1 cellular context compared by ENCODE assay signal in the genomic region with DNA sequence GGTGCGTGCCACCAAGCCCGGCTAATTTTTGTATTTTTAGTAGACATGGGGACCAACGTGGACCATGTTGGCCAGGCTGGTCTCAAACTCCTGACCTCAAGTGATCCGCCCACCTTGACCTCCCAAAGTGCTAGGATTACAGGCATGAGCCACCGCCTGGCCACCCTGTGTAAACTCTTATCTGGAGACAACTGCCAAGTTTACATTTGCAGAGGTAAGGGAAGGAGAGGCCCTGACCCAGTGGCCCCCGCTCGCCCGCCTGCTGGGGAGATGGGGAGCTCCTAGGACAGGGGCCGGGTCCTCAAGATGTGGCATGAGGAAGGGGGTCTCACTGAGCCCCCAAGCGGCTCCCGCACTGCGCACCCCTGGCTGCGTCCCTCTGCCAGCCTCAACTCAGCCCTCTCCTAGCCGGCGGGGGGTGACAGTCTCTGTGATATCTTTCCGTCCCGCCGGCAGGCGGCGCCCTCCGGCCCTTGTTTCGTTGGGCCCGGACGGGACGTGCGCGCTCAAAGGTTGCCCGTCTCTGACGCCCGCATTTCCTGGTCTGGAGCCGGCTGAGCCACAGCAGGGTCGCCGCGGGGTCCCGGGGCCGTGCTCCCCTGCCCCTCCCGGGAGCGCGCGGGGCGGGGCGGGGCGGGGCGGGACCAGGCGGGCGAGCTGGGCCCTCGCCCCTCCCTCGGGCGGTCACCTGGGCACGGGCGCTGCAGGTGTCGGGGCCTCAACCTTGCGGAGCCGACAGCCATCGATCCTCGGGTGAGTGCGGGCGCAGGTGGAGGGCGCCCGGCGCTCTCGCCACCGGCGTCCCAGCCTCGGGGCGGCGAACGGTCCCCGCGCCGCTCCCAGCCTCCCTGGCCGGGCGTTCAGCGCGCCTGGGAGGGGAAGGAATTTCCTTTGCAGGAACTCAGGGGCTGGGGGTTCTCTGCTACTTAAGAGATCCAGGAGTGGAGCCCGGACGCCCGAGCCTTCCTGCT.
TF ChIP-seq lines count a peak whose summit lies in the region.

A gene with protein sequence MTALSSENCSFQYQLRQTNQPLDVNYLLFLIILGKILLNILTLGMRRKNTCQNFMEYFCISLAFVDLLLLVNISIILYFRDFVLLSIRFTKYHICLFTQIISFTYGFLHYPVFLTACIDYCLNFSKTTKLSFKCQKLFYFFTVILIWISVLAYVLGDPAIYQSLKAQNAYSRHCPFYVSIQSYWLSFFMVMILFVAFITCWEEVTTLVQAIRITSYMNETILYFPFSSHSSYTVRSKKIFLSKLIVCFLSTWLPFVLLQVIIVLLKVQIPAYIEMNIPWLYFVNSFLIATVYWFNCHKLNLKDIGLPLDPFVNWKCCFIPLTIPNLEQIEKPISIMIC (plus strand): TSS at position 533 of the 971 bp plus-strand sequence. CDS start 45,978 bp downstream, outside the sequence.

TF ChIP-seq in HepG2, 621 proteins besides CTCF, POLR2A, EP300 and RAD21 (continued from another document and continues in another):
- TF ChIP-seq HNF1A (IDR thresholded peaks at IDR 0.05; ENCODE audit: low read depth) (no peak), HNF1A (CRISPR knock-in tag; IDR thresholded peaks at IDR 0.05; ENCODE audit: borderline replicate concordance) (peak; percentile 35; the same call in 1 of the 2 replicates), RBM22 (optimal IDR thresholded peaks at IDR 0.05; ENCODE audit: low read length) (no peak), ZFP90 (CRISPR knock-in tag; IDR thresholded peaks at IDR 0.05; ENCODE audit: borderline replicate concordance) (no peak), ETV6 (CRISPR knock-in tag; conservative IDR thresholded peaks at IDR 0.05) (peak; percentile 48; the same call in 1 of the 2 replicates), ZNF572 (CRISPR knock-in tag; IDR thresholded peaks at IDR 0.05) (0 out of 2 replicates have a peak, but pooled peaks have one; percentile 47), ZNF263 (CRISPR knock-in tag; IDR thresholded peaks at IDR 0.05) (peak; percentile 33; the same call in 1 of the 2 replicates), KLF12 (CRISPR knock-in tag; IDR thresholded peaks at IDR 0.05; ENCODE audit: borderline replicate concordance) (no peak; the same call in 1 of the 2 replicates), MYNN (CRISPR knock-in tag; IDR thresholded peaks at IDR 0.05; ENCODE audit: low read depth) (no peak), HCFC1 (IDR thresholded peaks at IDR 0.05; ENCODE audit: low read depth, low read length) (no peak), ZNF777 (CRISPR knock-in tag; IDR thresholded peaks at IDR 0.05) (peak; percentile 99), NR2F2 (IDR thresholded peaks at IDR 0.05; ENCODE audit: borderline replicate concordance, low read depth) (no peak), ZNF766 (CRISPR knock-in tag; IDR thresholded peaks at IDR 0.05; ENCODE audit: borderline replicate concordance) (peak; percentile 14; the same call in 1 of the 2 replicates), ARHGAP35 (CRISPR knock-in tag; IDR thresholded peaks at IDR 0.05; ENCODE audit: borderline replicate concordance) (0 out of 2 replicates have a peak, but pooled peaks have one; percentile 47), KDM5A (IDR thresholded peaks at IDR 0.05; ENCODE audit: borderline replicate concordance, low read length) (0 out of 2 replicates have a peak, but pooled peaks have one; percentile 60), KMT2A (CRISPR knock-in tag; IDR thresholded peaks at IDR 0.05) (0 out of 2 replicates have a peak, but pooled peaks have one; percentile 48), MIXL1 (CRISPR knock-in tag; IDR thresholded peaks at IDR 0.05) (peak; percentile 50; the same call in 1 of the 2 replicates), AHR (CRISPR knock-in tag; IDR thresholded peaks at IDR 0.05) (no peak), ELF3 (CRISPR knock-in tag; IDR thresholded peaks at IDR 0.05) (peak; percentile 97), SOX5 (CRISPR knock-in tag; IDR thresholded peaks at IDR 0.05; ENCODE audit: borderline replicate concordance) (peak; percentile 16; the same call in 1 of the 2 replicates), PPARG (CRISPR knock-in tag; conservative IDR thresholded peaks at IDR 0.05) (peak; percentile 60; the same call in 1 of the 2 replicates), NFIB (CRISPR knock-in tag; IDR thresholded peaks at IDR 0.05; ENCODE audit: borderline replicate concordance) (no peak), ZSCAN20 (CRISPR knock-in tag; IDR thresholded peaks at IDR 0.05; ENCODE audit: borderline replicate concordance) (no peak; the same call in 1 of the 2 replicates), ZNF605 (CRISPR knock-in tag; IDR thresholded peaks at IDR 0.05) (peak; percentile 55; the same call in 1 of the 2 replicates), SP5 (CRISPR knock-in tag; IDR thresholded peaks at IDR 0.05; ENCODE audit: borderline replicate concordance, low read depth) (peak; percentile 55; the same call in 1 of the 2 replicates), ZNF564 (CRISPR knock-in tag; IDR thresholded peaks at IDR 0.05) (peak; percentile 47), ZNF264 (CRISPR knock-in tag; IDR thresholded peaks at IDR 0.05) (peak; percentile 49; the same call in 1 of the 2 replicates), ZNF652 (CRISPR knock-in tag; IDR thresholded peaks at IDR 0.05; ENCODE audit: borderline replicate concordance, low read depth) (peak; percentile 16; the same call in 1 of the 2 replicates), ZNF432 (CRISPR knock-in tag; IDR thresholded peaks at IDR 0.05; ENCODE audit: borderline replicate concordance) (no peak), ZNF205 (CRISPR knock-in tag; IDR thresholded peaks at IDR 0.05) (no peak), MXD4 (CRISPR knock-in tag; IDR thresholded peaks at IDR 0.05) (peak; percentile 25; the same call in 1 of the 2 replicates), MTF2 (CRISPR knock-in tag; IDR thresholded peaks at IDR 0.05; ENCODE audit: borderline replicate concordance) (0 out of 2 replicates have a peak, but pooled peaks have one; percentile 75), ZNF350 (CRISPR knock-in tag; IDR thresholded peaks at IDR 0.05; ENCODE audit: borderline replicate concordance, low read depth) (peak; percentile 51; the same call in 1 of the 2 replicates), ZNF225 (CRISPR knock-in tag; IDR thresholded peaks at IDR 0.05) (no peak), ZMYM4 (CRISPR knock-in tag; IDR thresholded peaks at IDR 0.05) (peak; percentile 86)
- TF ChIP-seq, protein P1, sequence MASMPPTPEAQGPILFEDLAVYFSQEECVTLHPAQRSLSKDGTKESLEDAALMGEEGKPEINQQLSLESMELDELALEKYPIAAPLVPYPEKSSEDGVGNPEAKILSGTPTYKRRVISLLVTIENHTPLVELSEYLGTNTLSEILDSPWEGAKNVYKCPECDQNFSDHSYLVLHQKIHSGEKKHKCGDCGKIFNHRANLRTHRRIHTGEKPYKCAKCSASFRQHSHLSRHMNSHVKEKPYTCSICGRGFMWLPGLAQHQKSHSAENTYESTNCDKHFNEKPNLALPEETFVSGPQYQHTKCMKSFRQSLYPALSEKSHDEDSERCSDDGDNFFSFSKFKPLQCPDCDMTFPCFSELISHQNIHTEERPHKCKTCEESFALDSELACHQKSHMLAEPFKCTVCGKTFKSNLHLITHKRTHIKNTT (CRISPR knock-in tag; IDR thresholded peaks at IDR 0.05), result no peak
- TF ChIP-seq, protein P2, sequence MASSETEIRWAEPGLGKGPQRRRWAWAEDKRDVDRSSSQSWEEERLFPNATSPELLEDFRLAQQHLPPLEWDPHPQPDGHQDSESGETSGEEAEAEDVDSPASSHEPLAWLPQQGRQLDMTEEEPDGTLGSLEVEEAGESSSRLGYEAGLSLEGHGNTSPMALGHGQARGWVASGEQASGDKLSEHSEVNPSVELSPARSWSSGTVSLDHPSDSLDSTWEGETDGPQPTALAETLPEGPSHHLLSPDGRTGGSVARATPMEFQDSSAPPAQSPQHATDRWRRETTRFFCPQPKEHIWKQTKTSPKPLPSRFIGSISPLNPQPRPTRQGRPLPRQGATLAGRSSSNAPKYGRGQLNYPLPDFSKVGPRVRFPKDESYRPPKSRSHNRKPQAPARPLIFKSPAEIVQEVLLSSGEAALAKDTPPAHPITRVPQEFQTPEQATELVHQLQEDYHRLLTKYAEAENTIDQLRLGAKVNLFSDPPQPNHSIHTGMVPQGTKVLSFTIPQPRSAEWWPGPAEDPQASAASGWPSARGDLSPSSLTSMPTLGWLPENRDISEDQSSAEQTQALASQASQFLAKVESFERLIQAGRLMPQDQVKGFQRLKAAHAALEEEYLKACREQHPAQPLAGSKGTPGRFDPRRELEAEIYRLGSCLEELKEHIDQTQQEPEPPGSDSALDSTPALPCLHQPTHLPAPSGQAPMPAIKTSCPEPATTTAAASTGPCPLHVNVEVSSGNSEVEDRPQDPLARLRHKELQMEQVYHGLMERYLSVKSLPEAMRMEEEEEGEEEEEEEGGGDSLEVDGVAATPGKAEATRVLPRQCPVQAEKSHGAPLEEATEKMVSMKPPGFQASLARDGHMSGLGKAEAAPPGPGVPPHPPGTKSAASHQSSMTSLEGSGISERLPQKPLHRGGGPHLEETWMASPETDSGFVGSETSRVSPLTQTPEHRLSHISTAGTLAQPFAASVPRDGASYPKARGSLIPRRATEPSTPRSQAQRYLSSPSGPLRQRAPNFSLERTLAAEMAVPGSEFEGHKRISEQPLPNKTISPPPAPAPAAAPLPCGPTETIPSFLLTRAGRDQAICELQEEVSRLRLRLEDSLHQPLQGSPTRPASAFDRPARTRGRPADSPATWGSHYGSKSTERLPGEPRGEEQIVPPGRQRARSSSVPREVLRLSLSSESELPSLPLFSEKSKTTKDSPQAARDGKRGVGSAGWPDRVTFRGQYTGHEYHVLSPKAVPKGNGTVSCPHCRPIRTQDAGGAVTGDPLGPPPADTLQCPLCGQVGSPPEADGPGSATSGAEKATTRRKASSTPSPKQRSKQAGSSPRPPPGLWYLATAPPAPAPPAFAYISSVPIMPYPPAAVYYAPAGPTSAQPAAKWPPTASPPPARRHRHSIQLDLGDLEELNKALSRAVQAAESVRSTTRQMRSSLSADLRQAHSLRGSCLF (CRISPR knock-in tag; IDR thresholded peaks at IDR 0.05; ENCODE audit: borderline replicate concordance), result no peak
- TF ChIP-seq, protein P3, sequence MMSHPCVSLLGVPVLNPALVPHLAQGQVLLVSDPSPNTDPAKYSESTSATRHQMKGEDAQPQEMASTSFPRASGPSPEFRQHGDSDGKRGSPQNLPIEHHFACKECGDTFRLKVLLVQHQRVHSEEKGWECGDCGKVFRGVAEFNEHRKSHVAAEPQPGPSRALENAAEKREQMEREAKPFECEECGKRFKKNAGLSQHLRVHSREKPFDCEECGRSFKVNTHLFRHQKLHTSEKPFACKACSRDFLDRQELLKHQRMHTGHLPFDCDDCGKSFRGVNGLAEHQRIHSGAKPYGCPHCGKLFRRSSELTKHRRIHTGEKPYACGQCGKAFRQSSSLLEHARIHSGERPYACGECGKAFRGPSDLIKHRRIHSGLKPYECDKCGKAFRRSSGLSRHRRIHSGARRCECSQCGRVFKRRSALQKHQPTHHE (CRISPR knock-in tag; IDR thresholded peaks at IDR 0.05; ENCODE audit: borderline replicate concordance), result peak; percentile 68; the same call in 1 of the 2 replicates
- TF ChIP-seq, protein P4, sequence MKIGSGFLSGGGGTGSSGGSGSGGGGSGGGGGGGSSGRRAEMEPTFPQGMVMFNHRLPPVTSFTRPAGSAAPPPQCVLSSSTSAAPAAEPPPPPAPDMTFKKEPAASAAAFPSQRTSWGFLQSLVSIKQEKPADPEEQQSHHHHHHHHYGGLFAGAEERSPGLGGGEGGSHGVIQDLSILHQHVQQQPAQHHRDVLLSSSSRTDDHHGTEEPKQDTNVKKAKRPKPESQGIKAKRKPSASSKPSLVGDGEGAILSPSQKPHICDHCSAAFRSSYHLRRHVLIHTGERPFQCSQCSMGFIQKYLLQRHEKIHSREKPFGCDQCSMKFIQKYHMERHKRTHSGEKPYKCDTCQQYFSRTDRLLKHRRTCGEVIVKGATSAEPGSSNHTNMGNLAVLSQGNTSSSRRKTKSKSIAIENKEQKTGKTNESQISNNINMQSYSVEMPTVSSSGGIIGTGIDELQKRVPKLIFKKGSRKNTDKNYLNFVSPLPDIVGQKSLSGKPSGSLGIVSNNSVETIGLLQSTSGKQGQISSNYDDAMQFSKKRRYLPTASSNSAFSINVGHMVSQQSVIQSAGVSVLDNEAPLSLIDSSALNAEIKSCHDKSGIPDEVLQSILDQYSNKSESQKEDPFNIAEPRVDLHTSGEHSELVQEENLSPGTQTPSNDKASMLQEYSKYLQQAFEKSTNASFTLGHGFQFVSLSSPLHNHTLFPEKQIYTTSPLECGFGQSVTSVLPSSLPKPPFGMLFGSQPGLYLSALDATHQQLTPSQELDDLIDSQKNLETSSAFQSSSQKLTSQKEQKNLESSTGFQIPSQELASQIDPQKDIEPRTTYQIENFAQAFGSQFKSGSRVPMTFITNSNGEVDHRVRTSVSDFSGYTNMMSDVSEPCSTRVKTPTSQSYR (CRISPR knock-in tag; IDR thresholded peaks at IDR 0.05; ENCODE audit: borderline replicate concordance), result 0 out of 2 replicates have a peak, but pooled peaks have one; percentile 13
- TF ChIP-seq, protein P5, sequence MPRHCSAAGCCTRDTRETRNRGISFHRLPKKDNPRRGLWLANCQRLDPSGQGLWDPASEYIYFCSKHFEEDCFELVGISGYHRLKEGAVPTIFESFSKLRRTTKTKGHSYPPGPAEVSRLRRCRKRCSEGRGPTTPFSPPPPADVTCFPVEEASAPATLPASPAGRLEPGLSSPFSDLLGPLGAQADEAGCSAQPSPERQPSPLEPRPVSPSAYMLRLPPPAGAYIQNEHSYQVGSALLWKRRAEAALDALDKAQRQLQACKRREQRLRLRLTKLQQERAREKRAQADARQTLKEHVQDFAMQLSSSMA (CRISPR knock-in tag; IDR thresholded peaks at IDR 0.05), result 0 out of 2 replicates have a peak, but pooled peaks have one; percentile 19
